8 cellular contexts compared by ENCODE assay signal in genomic region chr10:3852147-3852904, GRCh38.
DNase-seq lines count a peak whose midpoint lies in the region; ATAC-seq lines count a peak whose summit lies in the region.

No MANE protein-coding gene starts in this region.

- DNase-seq in 8988T (peak; percentile 56), NOMO-1 (lab: John Stamatoyannopoulos, UW; ENCODE audit: unreplicated experiment in 2 of 2) (peak; percentile 16 to 89), foreskin melanocyte (peak; percentile 87), pons (ENCODE audit: low spot score) (peak; percentile 82), NCI-H524 treated with DMSO at 0.1 percent for 48 hours (lab: John Stamatoyannopoulos, UW) (no peak)
- DNase-seq in activated T-helper 9 cell treated with anti-CD3 and anti-CD28 coated beads, Interleukin-2, amount 50 U/mL, for 16 hours (ENCODE audit: low read depth), result peak; percentile 58

- ATAC-seq in GM18517 (IDR thresholded peaks at IDR 0.05; ENCODE audit: unreplicated experiment) (peak; percentile 90), HG03039 (IDR thresholded peaks at IDR 0.05; ENCODE audit: unreplicated experiment) (peak; percentile 90)
